In genomic region chr3:71813073-71813472, GRCh38 we compare ENCODE assay signal across 25 cellular contexts. TPM values are rescaled to one million over a fixed set of nuclear protein-coding genes. Genes with fewer than 3 reads are reported as not detected.
"Had no signal": no experiment of that assay in that cellular context is flagged by ENCODE, and none has a peak within 500 bp of the region (broad histone marks: within the 10 kb centered on the region; RNA-seq: fewer than 3 reads in every experiment).

No MANE protein-coding gene starts in this region.

- H3K4me3 Mint-ChIP-seq: IgD-negative memory B cell had no signal

- H3K4me1 ChIP-seq: SJCRH30 had no signal

- H3K27me3 ChIP-seq: SJCRH30 had no signal

- H3K27ac ChIP-seq: KMS-11, SJCRH30 had no signal

- H3K4me2 ChIP-seq: KMS-11 had no signal

- H3K9me3 ChIP-seq: SJCRH30 had no signal

- H3K4me3 ChIP-seq: K562, SJCRH30 had no signal

- H3K36me3 Mint-ChIP-seq: IgD-negative memory B cell had no signal

- H3K9me3 Mint-ChIP-seq: IgD-negative memory B cell had no signal

- H3K27ac Mint-ChIP-seq: IgD-negative memory B cell had no signal

- DNase-seq: MM.1S, NCI-H1092 treated with DMSO at 0.1 percent for 48 hours, NCI-H1436, NCI-H187, NCI-H2029, NCI-H2081 treated with DMSO at 0.1 percent for 48 hours, NCI-H2171, NCI-H226, NCI-H446, NCI-H510A, NCI-H524 treated with DMSO at 0.1 percent for 48 hours, NCI-H69, NCI-H774, PC-3, SHP77 treated with DMSO at 0.1 percent for 48 hours, SJCRH30 had no signal

- H3K9ac ChIP-seq: KMS-11 had no signal

- ATAC-seq: K562, Panc1, PC-3, Right ventricle myocardium inferior, SK-N-SH treated with all-trans-retinoic acid at 6 μM for 48 hours had no signal

- H3K36me3 ChIP-seq: SJCRH30 had no signal

- H3K4me1 Mint-ChIP-seq: IgD-negative memory B cell had no signal

RNA-seq across cellular contexts. Expression of gene PROK2, which starts 28.1 kb away (rescaled TPM):
- total RNA-seq: K562, M059J, OCI-LY7, PC-3, RPMI7951, SJCRH30 had no signal
- polyA plus RNA-seq: IgD-negative memory B cell had no signal

RNA-seq across cellular contexts. Expression of gene GPR27, which starts 59.4 kb away (rescaled TPM):
- total RNA-seq: K562, M059J, OCI-LY7, RPMI7951, SJCRH30 had no signal
- polyA plus RNA-seq: K562 had no signal
